2 cellular contexts compared by ENCODE assay signal in genomic region chr1:67144696-67145095, GRCh38.
A peak's percentile ranks its signal among the peaks of the same experiment; 100 is the strongest.
TF ChIP-seq lines count a peak whose summit lies in the region.

No MANE protein-coding gene starts in this region.

TF ChIP-seq in HCT116, 20 proteins besides CTCF, POLR2A, EP300 and RAD21:
- TF ChIP-seq EGR1 (IDR thresholded peaks at IDR 0.05; ENCODE audit: low read depth) (no peak), JUND (IDR thresholded peaks at IDR 0.05) (no peak), SRF (IDR thresholded peaks at IDR 0.05; ENCODE audit: low read depth) (no peak), ZFX (IDR thresholded peaks at IDR 0.05) (no peak), SP1 (IDR thresholded peaks at IDR 0.05; ENCODE audit: low read depth) (no peak), FOSL1 (IDR thresholded peaks at IDR 0.05; ENCODE audit: low read depth) (no peak), TCF7L2 (IDR thresholded peaks at IDR 0.05; ENCODE audit: borderline replicate concordance, extremely low read depth, insufficient read depth, insufficient read length) (no peak), MAX (IDR thresholded peaks at IDR 0.05) (no peak), CBX3 (IDR thresholded peaks at IDR 0.05; ENCODE audit: low read depth) (no peak), REST (IDR thresholded peaks at IDR 0.05; ENCODE audit: low read depth) (no peak), CEBPB (IDR thresholded peaks at IDR 0.05; ENCODE audit: low read depth) (no peak), YY1 (IDR thresholded peaks at IDR 0.05; ENCODE audit: extremely low read depth, insufficient replicate concordance, low read depth, low read length) (no peak), EZH2phosphoT487 (IDR thresholded peaks at IDR 0.05; ENCODE audit: borderline replicate concordance) (no peak), EZH2 (IDR thresholded peaks at IDR 0.05) (no peak), POLR2AphosphoS5 (IDR thresholded peaks at IDR 0.05; ENCODE audit: low read depth, low read length) (no peak), ATF3 (IDR thresholded peaks at IDR 0.05) (no peak), SIN3A (IDR thresholded peaks at IDR 0.05; ENCODE audit: low read depth) (no peak), ZBTB33 (IDR thresholded peaks at IDR 0.05; ENCODE audit: extremely low read depth, insufficient replicate concordance, low read length) (no peak), ZNF274 (IDR thresholded peaks at IDR 0.05; ENCODE audit: low read depth, low read length) (no peak)

TF ChIP-seq in HepG2, 621 proteins besides CTCF, POLR2A, EP300 and RAD21:
- no peak for TF ChIP-seq ZNF530 (CRISPR knock-in tag; IDR thresholded peaks at IDR 0.05; ENCODE audit: low read depth)
- peak; percentile 31; the same call in 1 of the 2 replicates for TF ChIP-seq STAG1 (CRISPR knock-in tag; IDR thresholded peaks at IDR 0.05)
